Comparison of ENCODE assay signal across 13 cellular contexts in the genomic region with DNA sequence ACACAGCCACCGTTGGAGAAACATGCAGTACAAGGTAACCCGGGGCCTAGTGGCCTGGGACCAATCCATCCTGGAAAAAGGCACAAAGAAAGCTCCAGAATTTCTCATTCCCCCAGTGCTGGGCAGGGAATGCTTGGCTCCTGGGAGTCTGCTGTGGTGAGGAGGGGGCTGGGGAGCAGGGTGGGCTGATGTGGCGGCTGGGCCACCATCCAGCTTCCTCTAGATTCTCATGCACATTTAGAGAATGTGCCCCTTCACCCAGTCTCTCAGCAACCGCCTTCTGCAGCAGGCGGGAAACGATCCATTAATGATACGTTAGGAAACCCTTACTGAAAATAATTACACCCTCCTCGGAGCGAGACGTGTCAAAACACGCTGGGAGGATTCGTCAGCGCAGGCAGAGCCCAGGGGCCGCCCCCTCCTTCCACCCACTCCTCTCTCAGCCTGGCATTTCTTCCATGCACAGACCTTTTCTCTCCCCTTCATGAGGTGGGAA. TPM values are rescaled to one million over a fixed set of nuclear protein-coding genes. Genes with fewer than 3 reads are reported as not detected.
DNase-seq lines count a peak whose midpoint lies in the region; ATAC-seq and TF ChIP-seq lines count a peak whose summit lies in the region.
"Had no signal": no experiment of that assay in that cellular context is flagged by ENCODE, and none has a peak within 500 bp of the region (broad histone marks: within the 10 kb centered on the region; RNA-seq: fewer than 3 reads in every experiment).

No MANE protein-coding gene starts in this region.

- H3K4me1 ChIP-seq in colonic mucosa, result no peaks in the 10 kb centered on the region

- H3K4me1 Mint-ChIP-seq in endothelial cell (ENCODE audit: unreplicated experiment), result peaks cover 5% of the 10 kb centered on the region
- H3K4me1 Mint-ChIP-seq: activated CD4-positive, alpha-beta T cell treated with anti-CD3 and anti-CD28 coated beads, Interleukin-2, amount 10 ng/mL, durations not matched to agents 24 days and 14 days; CD14-positive monocyte had no signal

- H3K4me3 Mint-ChIP-seq in endothelial cell (ENCODE audit: unreplicated experiment), result no peak overlapping the region
- H3K4me3 Mint-ChIP-seq: activated CD4-positive, alpha-beta T cell treated with anti-CD3 and anti-CD28 coated beads, Interleukin-2, amount 10 ng/mL, durations not matched to agents 24 days and 14 days; CD14-positive monocyte had no signal

- no peak overlapping the region for H3K27ac ChIP-seq in colonic mucosa
- H3K27ac ChIP-seq: dorsolateral prefrontal cortex had no signal

- H3K27me3 ChIP-seq in colonic mucosa, result no peaks in the 10 kb centered on the region
- H3K27me3 ChIP-seq: dorsolateral prefrontal cortex had no signal

- peak overlapping the region; percentile 83 for H3K27ac Mint-ChIP-seq in endothelial cell (ENCODE audit: unreplicated experiment)
- H3K27ac Mint-ChIP-seq: activated CD4-positive, alpha-beta T cell treated with anti-CD3 and anti-CD28 coated beads, Interleukin-2, amount 10 ng/mL, durations not matched to agents 24 days and 14 days had no signal

- no peaks in the 10 kb centered on the region for H3K36me3 ChIP-seq in colonic mucosa

- H3K9me3 Mint-ChIP-seq in endothelial cell (ENCODE audit: unreplicated experiment), result no peaks in the 10 kb centered on the region
- H3K9me3 Mint-ChIP-seq: activated CD4-positive, alpha-beta T cell treated with anti-CD3 and anti-CD28 coated beads, Interleukin-2, amount 10 ng/mL, durations not matched to agents 24 days and 14 days had no signal

- intact Hi-C loops in sciatic nerve (cut with DNase I), result no loop called here
- intact Hi-C loops in colonic mucosa (cut with DNase I), result no loop called here

- DNase-seq in NCI-H128 (lab: John Stamatoyannopoulos, UW; ENCODE audit: unreplicated experiment), result peak; percentile 15
- DNase-seq in NCI-H345 treated with DMSO at 0.1 percent for 48 hours (lab: John Stamatoyannopoulos, UW; ENCODE audit: unreplicated experiment), result peak; percentile 24
- DNase-seq in endothelial cell (ENCODE audit: low spot score), result no peak
- DNase-seq in sciatic nerve (ENCODE audit: low spot score), result no peak
- DNase-seq in colonic mucosa, result no peak
- DNase-seq in activated CD4-positive, alpha-beta T cell treated with anti-CD3 and anti-CD28 coated beads for 1 hour, result no peak
- DNase-seq: activated CD4-positive, alpha-beta T cell treated with anti-CD3 and anti-CD28 coated beads, Interleukin-2, amount 10 ng/mL, durations not matched to agents 24 days and 14 days; GOT3; OCI-M1; T-helper 1 cell had no signal

- no peak for TF ChIP-seq CTCF in endothelial cell (IDR thresholded peaks at IDR 0.05; ENCODE audit: unreplicated experiment)
- TF ChIP-seq CTCF in colonic mucosa (IDR thresholded peaks at IDR 0.05), result no peak

- H3K9ac ChIP-seq in colonic mucosa (ENCODE audit: low read depth in 2 of 2, low read length in 2 of 2), result no peak overlapping the region

- no peaks in the 10 kb centered on the region for H3K36me3 Mint-ChIP-seq in endothelial cell (ENCODE audit: low read depth, unreplicated experiment)
- H3K36me3 Mint-ChIP-seq: CD14-positive monocyte had no signal

- H3K4me3 ChIP-seq in colonic mucosa, result no peak overlapping the region
- H3K4me3 ChIP-seq: dorsolateral prefrontal cortex had no signal

- H3K27me3 Mint-ChIP-seq in endothelial cell (ENCODE audit: unreplicated experiment), result peaks cover 2% of the 10 kb centered on the region

- ATAC-seq in sciatic nerve (peak; percentile 38), GM21423 (IDR thresholded peaks at IDR 0.05; ENCODE audit: unreplicated experiment) (no peak)

- H3K9me3 ChIP-seq in colonic mucosa, result no peaks in the 10 kb centered on the region

RNA-seq across cellular contexts. Expression of gene SMAD7, which starts 55.9 kb away (rescaled TPM):
- total RNA-seq in endothelial cell (ENCODE audit: unreplicated experiment) (30.1 TPM), sciatic nerve (44.0 TPM), colonic mucosa (10 to 100 TPM; 21.2 to 21.6 TPM)

Comparison
In these comparisons a context has a peak if more than half of its experiments do, and no peak if none do; other contexts are left out.
1. DNase-seq: peak in NCI-H128 (single experiment) and NCI-H345 treated with DMSO at 0.1 percent for 48 hours (single experiment); none in endothelial cell (single experiment), sciatic nerve (single experiment), colonic mucosa (single experiment) and activated CD4-positive, alpha-beta T cell treated with anti-CD3 and anti-CD28 coated beads for 1 hour (single experiment).